In the genomic region with DNA sequence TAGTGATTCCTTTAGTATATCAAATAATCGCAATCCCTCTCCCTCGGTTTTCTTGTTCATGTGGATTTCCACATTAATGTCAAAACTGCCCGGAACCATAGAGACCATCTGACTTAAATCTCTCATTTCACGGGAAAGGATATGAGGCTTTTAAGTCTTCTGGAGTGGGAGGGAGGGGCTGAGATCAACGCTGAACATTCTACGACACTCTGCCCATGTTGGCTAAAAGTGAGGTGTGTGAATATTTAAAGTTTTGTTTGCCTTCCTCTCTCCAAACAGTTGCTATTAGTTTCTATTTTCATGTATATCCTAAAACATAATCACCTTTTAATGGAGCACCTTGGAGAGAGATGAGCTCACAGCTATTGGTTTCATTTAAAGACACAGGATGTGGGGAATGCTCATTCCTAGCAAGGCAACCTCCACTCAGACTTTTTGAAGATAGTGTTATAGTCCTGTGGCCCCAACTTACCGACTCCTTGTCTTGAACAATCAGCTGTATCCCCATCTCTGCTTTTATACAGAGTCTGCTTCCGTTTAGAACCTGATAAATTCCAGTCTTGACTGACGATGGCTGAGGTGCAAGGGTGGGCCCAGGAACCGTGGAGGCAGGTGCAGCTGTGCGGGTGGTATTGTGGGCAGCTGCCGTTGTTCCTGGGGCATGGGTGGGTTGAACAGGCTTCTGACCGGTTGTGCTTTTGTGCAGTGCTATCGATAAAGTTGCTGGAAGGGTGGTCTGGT, we compare ENCODE assay signal across 1 cellular context.
TF ChIP-seq lines count a peak whose summit lies in the region.

No MANE protein-coding gene starts in this region.

TF ChIP-seq in K562, 482 proteins besides CTCF, POLR2A, EP300 and RAD21:
- TF ChIP-seq USF1 (CRISPR knock-in tag; IDR thresholded peaks at IDR 0.05) (no peak), STAG1 (CRISPR knock-in tag; IDR thresholded peaks at IDR 0.05; ENCODE audit: borderline replicate concordance) (no peak), ZBTB7A (IDR thresholded peaks at IDR 0.05; ENCODE audit: borderline replicate concordance, control insufficient read depth, low read depth, low read length) (no peak), ZNF184 (CRISPR knock-in tag; IDR thresholded peaks at IDR 0.05) (no peak), RHOXF2B (CRISPR knock-in tag; conservative IDR thresholded peaks at IDR 0.05) (no peak), ESRRA (IDR thresholded peaks at IDR 0.05; ENCODE audit: borderline replicate concordance, low read depth) (no peak), ZNF239 (CRISPR knock-in tag; IDR thresholded peaks at IDR 0.05) (no peak), KHSRP (IDR thresholded peaks at IDR 0.05) (no peak), ZBTB17 (CRISPR knock-in tag; IDR thresholded peaks at IDR 0.05) (no peak)
- TF ChIP-seq, protein P1, sequence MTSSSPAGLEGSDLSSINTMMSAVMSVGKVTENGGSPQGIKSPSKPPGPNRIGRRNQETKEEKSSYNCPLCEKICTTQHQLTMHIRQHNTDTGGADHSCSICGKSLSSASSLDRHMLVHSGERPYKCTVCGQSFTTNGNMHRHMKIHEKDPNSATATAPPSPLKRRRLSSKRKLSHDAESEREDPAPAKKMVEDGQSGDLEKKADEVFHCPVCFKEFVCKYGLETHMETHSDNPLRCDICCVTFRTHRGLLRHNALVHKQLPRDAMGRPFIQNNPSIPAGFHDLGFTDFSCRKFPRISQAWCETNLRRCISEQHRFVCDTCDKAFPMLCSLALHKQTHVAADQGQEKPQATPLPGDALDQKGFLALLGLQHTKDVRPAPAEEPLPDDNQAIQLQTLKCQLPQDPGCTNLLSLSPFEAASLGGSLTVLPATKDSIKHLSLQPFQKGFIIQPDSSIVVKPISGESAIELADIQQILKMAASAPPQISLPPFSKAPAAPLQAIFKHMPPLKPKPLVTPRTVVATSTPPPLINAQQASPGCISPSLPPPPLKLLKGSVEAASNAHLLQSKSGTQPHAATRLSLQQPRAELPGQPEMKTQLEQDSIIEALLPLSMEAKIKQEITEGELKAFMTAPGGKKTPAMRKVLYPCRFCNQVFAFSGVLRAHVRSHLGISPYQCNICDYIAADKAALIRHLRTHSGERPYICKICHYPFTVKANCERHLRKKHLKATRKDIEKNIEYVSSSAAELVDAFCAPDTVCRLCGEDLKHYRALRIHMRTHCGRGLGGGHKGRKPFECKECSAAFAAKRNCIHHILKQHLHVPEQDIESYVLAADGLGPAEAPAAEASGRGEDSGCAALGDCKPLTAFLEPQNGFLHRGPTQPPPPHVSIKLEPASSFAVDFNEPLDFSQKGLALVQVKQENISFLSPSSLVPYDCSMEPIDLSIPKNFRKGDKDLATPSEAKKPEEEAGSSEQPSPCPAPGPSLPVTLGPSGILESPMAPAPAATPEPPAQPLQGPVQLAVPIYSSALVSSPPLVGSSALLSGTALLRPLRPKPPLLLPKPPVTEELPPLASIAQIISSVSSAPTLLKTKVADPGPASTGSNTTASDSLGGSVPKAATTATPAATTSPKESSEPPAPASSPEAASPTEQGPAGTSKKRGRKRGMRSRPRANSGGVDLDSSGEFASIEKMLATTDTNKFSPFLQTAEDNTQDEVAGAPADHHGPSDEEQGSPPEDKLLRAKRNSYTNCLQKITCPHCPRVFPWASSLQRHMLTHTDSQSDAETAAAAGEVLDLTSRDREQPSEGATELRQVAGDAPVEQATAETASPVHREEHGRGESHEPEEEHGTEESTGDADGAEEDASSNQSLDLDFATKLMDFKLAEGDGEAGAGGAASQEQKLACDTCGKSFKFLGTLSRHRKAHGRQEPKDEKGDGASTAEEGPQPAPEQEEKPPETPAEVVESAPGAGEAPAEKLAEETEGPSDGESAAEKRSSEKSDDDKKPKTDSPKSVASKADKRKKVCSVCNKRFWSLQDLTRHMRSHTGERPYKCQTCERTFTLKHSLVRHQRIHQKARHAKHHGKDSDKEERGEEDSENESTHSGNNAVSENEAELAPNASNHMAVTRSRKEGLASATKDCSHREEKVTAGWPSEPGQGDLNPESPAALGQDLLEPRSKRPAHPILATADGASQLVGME (CRISPR knock-in tag; IDR thresholded peaks at IDR 0.05): no peak
